In the genomic region with DNA sequence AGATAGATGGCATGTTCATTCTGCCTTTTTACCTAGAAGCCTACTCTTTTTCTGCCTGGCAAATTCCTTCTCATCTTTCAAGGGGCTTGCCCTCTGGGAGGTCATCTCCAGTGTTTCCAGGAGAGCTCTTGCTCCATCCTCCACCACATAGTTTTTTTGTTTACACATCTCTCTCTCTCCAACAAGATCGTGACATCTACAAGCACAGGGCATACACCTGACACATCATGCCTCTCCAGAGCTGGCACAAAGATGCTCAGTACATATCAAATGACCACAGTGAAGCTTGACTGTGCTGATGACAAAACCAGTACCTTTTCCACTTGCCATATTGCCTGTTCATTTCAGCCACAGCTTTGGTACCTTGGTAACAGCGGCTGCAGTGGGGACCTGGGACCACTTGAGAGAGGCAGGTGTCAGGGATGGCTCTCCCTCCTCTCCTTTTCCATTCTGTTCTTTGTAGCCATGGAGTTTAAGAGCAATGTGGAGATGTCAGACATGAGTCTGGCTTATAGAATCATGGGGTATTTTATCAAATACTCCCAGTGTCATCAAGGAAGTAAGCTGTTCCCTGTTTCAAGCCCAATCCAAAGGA, we compare ENCODE assay signal across 33 cellular contexts. TPM values are rescaled to one million over a fixed set of nuclear protein-coding genes. Genes with fewer than 3 reads are reported as not detected.
A peak's percentile ranks its signal among the peaks of the same experiment; 100 is the strongest.
DNase-seq lines count a peak whose midpoint lies in the region; ATAC-seq, FAIRE-seq and TF ChIP-seq lines count a peak whose summit lies in the region.
"Had no signal": no experiment of that assay in that cellular context is flagged by ENCODE, and none has a peak within 500 bp of the region (broad histone marks: within the 10 kb centered on the region; RNA-seq: fewer than 3 reads in every experiment).

No MANE protein-coding gene starts in this region.

- BruUV-seq in PC-9 (replicated peaks; lab: Mats Ljungman, UMichigan) = no TSS peak

- no peak for TF ChIP-seq RAD21 in A549 (conservative IDR thresholded peaks at IDR 0.05 in 1 of 2, IDR thresholded peaks at IDR 0.05 in 1 of 2)

- peaks cover 8% of the 10 kb centered on the region for H3K27me3 Mint-ChIP-seq in nephron progenitor cell (ENCODE audit: low read depth, poor library complexity)
- H3K27me3 Mint-ChIP-seq: activated naive CD8-positive, alpha-beta T cell treated with anti-CD3 and anti-CD28 coated beads for 36 hours; CD4-positive, alpha-beta T cell; dendritic cell treated with granulocyte-macrophage colony-stimulating factor and Interleukin-4, amounts not matched to agents 40 ng/mL and 50 ng/mL, for 4 days had no signal

- CTCF ChIA-PET in A549 (lab: Yijun Ruan, JAX) = interaction anchor here (0.8 to 6.5 kb wide), 7 partner anchors 12 to 177 kb away, joined by 3 to 34 read pairs (median 3); partner anchors contain the start of gene ALPK3
- CTCF ChIA-PET in PC-9 (lab: Charles Lee) = no interaction called here

- ATAC-seq in A549 (no peak), HG02623 (IDR thresholded peaks at IDR 0.05; ENCODE audit: unreplicated experiment) (no peak), HG03025 (IDR thresholded peaks at IDR 0.05; ENCODE audit: low FRiP score, unreplicated experiment) (no peak), HG02759 (IDR thresholded peaks at IDR 0.05; ENCODE audit: unreplicated experiment) (no peak)
- ATAC-seq: WTC11 had no signal

- no peak overlapping the region for H3K4me3 ChIP-seq in A549
- no peak overlapping the region for H3K4me3 ChIP-seq in PC-9
- H3K4me3 ChIP-seq: ascending aorta, MG63, transverse colon had no signal

- TF ChIP-seq POLR2A in A549 (IDR thresholded peaks at IDR 0.05; ENCODE audit: low read length) = no peak

- no peaks in the 10 kb centered on the region for H3K27me3 ChIP-seq in PC-9 (ENCODE audit: insufficient read depth, low read depth)
- H3K27me3 ChIP-seq: ascending aorta, MG63, transverse colon had no signal

- 48% methylated on average over 2 of the region's 2 CpGs for WGBS in A549 (ENCODE audit: missing lambda C conversion rate)

- POLR2A ChIA-PET in A549 (lab: Yijun Ruan, JAX) = no interaction called here
- POLR2A ChIA-PET in PC-9 (lab: Charles Lee; ENCODE audit: unreplicated experiment) = no interaction called here

- H3K4me1 Mint-ChIP-seq in nephron progenitor cell = peaks cover 21% of the 10 kb centered on the region
- H3K4me1 Mint-ChIP-seq: activated naive CD8-positive, alpha-beta T cell treated with anti-CD3 and anti-CD28 coated beads for 36 hours; naive B cell had no signal

- no peaks in the 10 kb centered on the region for H3K9me3 Mint-ChIP-seq in nephron progenitor cell
- H3K9me3 Mint-ChIP-seq: activated naive CD8-positive, alpha-beta T cell treated with anti-CD3 and anti-CD28 coated beads for 36 hours; CD4-positive, alpha-beta T cell; dendritic cell treated with granulocyte-macrophage colony-stimulating factor and Interleukin-4, amounts not matched to agents 40 ng/mL and 50 ng/mL, for 4 days; naive B cell; WTC11 had no signal

- no peaks in the 10 kb centered on the region for H3K79me2 ChIP-seq in PC-9 (ENCODE audit: low read depth)

- H3K4me1 ChIP-seq in A549 (peaks cover 14% of the 10 kb centered on the region), PC-9 (replicated peaks; ENCODE audit: insufficient read depth) (peaks cover 34% of the 10 kb centered on the region)

- peak overlapping the region in 1 of 2 experiments; percentile 4; a peak in 1 of 6 replicates for H3K27ac ChIP-seq in A549
- H3K27ac ChIP-seq in PC-9 = peak overlapping the region; percentile 21; the same call in 1 of the 2 replicates

- no peak overlapping the region for H2AFZ ChIP-seq in PC-9

- H3K4me3 Mint-ChIP-seq in nephron progenitor cell = peak overlapping the region; percentile 5
- H3K4me3 Mint-ChIP-seq: activated naive CD8-positive, alpha-beta T cell treated with anti-CD3 and anti-CD28 coated beads for 36 hours; CD4-positive, alpha-beta T cell; dendritic cell treated with granulocyte-macrophage colony-stimulating factor and Interleukin-4, amounts not matched to agents 40 ng/mL and 50 ng/mL, for 4 days; naive B cell; WTC11 had no signal

- no peaks in the 10 kb centered on the region for H3K36me3 ChIP-seq in PC-9 (ENCODE audit: low read depth)
- H3K36me3 ChIP-seq: MG63, transverse colon had no signal

- FAIRE-seq in A549 (lab: Jason Lieb, UNC) = no peak
- FAIRE-seq: G401.6 had no signal

- H3K9me2 ChIP-seq in PC-9 (ENCODE audit: insufficient read depth) = no peaks in the 10 kb centered on the region

- TF ChIP-seq CTCF in A549 (IDR thresholded peaks at IDR 0.05) = no peak
- no peak for TF ChIP-seq CTCF in PC-9 (conservative IDR thresholded peaks at IDR 0.05)
- TF ChIP-seq CTCF in nephron progenitor cell (IDR thresholded peaks at IDR 0.05) = no peak

- H3K9me3 ChIP-seq in A549 (no peaks in the 10 kb centered on the region), PC-9 (ENCODE audit: insufficient read depth, low read depth) (no peaks in the 10 kb centered on the region)
- H3K9me3 ChIP-seq: ascending aorta, MG63, transverse colon had no signal

- intact Hi-C loops in PC-9 (cut with micrococcal nuclease; ENCODE audit: unreplicated experiment) = no loop called here

- no peak for DNase-seq in A549 (ENCODE audit: low read depth in 1 of 2, low spot score in 1 of 2)
- DNase-seq in DMS53 (lab: John Stamatoyannopoulos, UW) = peak; percentile 67
- peak in 1 of 2 experiments; percentile 70 for DNase-seq in PC-9
- DNase-seq in nephron progenitor cell = no peak
- DNase-seq in stimulated activated CD4-positive, alpha-beta T cell treated with anti-CD3 and anti-CD28 coated beads, Interleukin-4, amount 100 ng/mL, for 4 hours = no peak
- DNase-seq: activated CD4-positive, alpha-beta T cell treated with anti-CD3 and anti-CD28 coated beads, Interleukin-2, amount 50 U/mL, for 4 hours; activated effector memory CD4-positive, alpha-beta T cell treated with Interleukin-2 at 50 U/mL for 16 hours; activated naive CD8-positive, alpha-beta T cell treated with anti-CD3 and anti-CD28 coated beads for 36 hours; CD4-positive, alpha-beta T cell; central memory CD4-positive, alpha-beta T cell; DMS 273 treated with DMSO at 0.1 percent for 48 hours; KBM-7; mesendoderm; MG63; naive B cell; NCI-H146; NCI-H2227 treated with DMSO at 0.1 percent for 48 hours; NCI-H748 treated with DMSO at 0.1 percent for 48 hours; occipital lobe; SHP77; stimulated activated naive CD4-positive, alpha-beta T cell treated with Interleukin-2 at 50 U/mL for 16 hours; SW 1271; transverse colon had no signal

- H4K20me1 ChIP-seq in PC-9 (ENCODE audit: insufficient read depth) = no peaks in the 10 kb centered on the region

- H3K4me2 ChIP-seq in A549 (0 out of 3 replicates have a peak overlapping the region, but pooled peaks have one; percentile 3), PC-9 (peak overlapping the region; percentile 37)

- 0 out of 2 replicates have a peak, but pooled peaks cover 16% of the 10 kb centered on the region for H3F3A ChIP-seq in PC-9 (ENCODE audit: insufficient read depth, low read depth)

- H3K36me3 Mint-ChIP-seq in nephron progenitor cell (ENCODE audit: low read depth) = peaks cover 13% of the 10 kb centered on the region
- H3K36me3 Mint-ChIP-seq: activated naive CD8-positive, alpha-beta T cell treated with anti-CD3 and anti-CD28 coated beads for 36 hours; naive B cell had no signal

- H3K27ac Mint-ChIP-seq in nephron progenitor cell = peak overlapping the region; percentile 14
- H3K27ac Mint-ChIP-seq: activated naive CD8-positive, alpha-beta T cell treated with anti-CD3 and anti-CD28 coated beads for 36 hours; CD4-positive, alpha-beta T cell; dendritic cell treated with granulocyte-macrophage colony-stimulating factor and Interleukin-4, amounts not matched to agents 40 ng/mL and 50 ng/mL, for 4 days; naive B cell; WTC11 had no signal

- no peak for TF ChIP-seq EP300 in A549 (IDR thresholded peaks at IDR 0.05)

TF ChIP-seq in A549, 52 proteins besides CTCF, POLR2A, EP300 and RAD21 (continues in another document):
- no peak for TF ChIP-seq BCL3 (IDR thresholded peaks at IDR 0.05)
- TF ChIP-seq FOXS1 (CRISPR knock-in tag; IDR thresholded peaks at IDR 0.05) = no peak
- TF ChIP-seq CBX2 (IDR thresholded peaks at IDR 0.05; ENCODE audit: borderline replicate concordance, low read depth) = no peak
- TF ChIP-seq, protein P1, sequence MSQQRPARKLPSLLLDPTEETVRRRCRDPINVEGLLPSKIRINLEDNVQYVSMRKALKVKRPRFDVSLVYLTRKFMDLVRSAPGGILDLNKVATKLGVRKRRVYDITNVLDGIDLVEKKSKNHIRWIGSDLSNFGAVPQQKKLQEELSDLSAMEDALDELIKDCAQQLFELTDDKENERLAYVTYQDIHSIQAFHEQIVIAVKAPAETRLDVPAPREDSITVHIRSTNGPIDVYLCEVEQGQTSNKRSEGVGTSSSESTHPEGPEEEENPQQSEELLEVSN (IDR thresholded peaks at IDR 0.05; ENCODE audit: borderline replicate concordance, low read depth) = no peak
- no peak for TF ChIP-seq RCOR1 (IDR thresholded peaks at IDR 0.05; ENCODE audit: low read depth, low read length)
- no peak for TF ChIP-seq HEYL (CRISPR knock-in tag; IDR thresholded peaks at IDR 0.05)
- TF ChIP-seq POLR2AphosphoS2 (conservative IDR thresholded peaks at IDR 0.05; ENCODE audit: low read length) = no peak

RNA-seq across cellular contexts. Expression of gene ALPK3, which starts 15.4 kb away (rescaled TPM):
- polyA plus RNA-seq in A549 (2011; rRNA removed) (0.30 and 0.33 TPM in 2 replicates), A549 (2017; fragmentation: RNase III; extraction: RNeasy Plus Mini Kit Qiagen cat#74134 plus additional on column Dnase treatment) (0.17 to 0.26 TPM (median 0.24 TPM) in 3 replicates)
- 0.08 and 0.11 TPM in 2 replicates for polyA plus RNA-seq in A549 (2012; cell fraction: cytosol; rRNA removed)
- 0.60 and 0.61 TPM in 2 replicates for polyA plus RNA-seq in A549 (2012; cell fraction: nucleus; rRNA removed)
- 0.24 and 0.50 TPM in 2 replicates for polyA minus RNA-seq in A549 (2011; rRNA and poly(A)+ RNA removed)
- total RNA-seq in PC-9 (2021) = 4.6 and 8.1 TPM in 2 replicates

RNA-seq across cellular contexts. Expression of gene SLC28A1, which starts 51.9 kb away (rescaled TPM):
- polyA plus RNA-seq in A549 (2011; rRNA removed) (0.13 TPM in 2 replicates), A549 (2017; fragmentation: RNase III; extraction: RNeasy Plus Mini Kit Qiagen cat#74134 plus additional on column Dnase treatment) (0.04 to 0.06 TPM in 2 of 3 replicates, not detected in the other)
- 0.03 and 0.05 TPM in 2 replicates for polyA plus RNA-seq in A549 (2012; cell fraction: cytosol; rRNA removed)
- polyA plus RNA-seq in A549 (2012; cell fraction: nucleus; rRNA removed) = 0.06 and 0.18 TPM in 2 replicates
- polyA minus RNA-seq in A549 (2011; rRNA and poly(A)+ RNA removed) = 0.49 and 0.62 TPM in 2 replicates
- 0.70 and 1.2 TPM in 2 replicates for total RNA-seq in PC-9 (2021)
- total RNA-seq: activated naive CD8-positive, alpha-beta T cell treated with anti-CD3 and anti-CD28 coated beads for 36 hours; ascending aorta; CD4-positive, alpha-beta T cell; fibroblast of lung; glomerular endothelial cell; HT1080; occipital lobe; transverse colon; WTC11 had no signal
- polyA plus RNA-seq: fibroblast of lung had no signal
